14 cellular contexts compared by ENCODE assay signal in the genomic region with DNA sequence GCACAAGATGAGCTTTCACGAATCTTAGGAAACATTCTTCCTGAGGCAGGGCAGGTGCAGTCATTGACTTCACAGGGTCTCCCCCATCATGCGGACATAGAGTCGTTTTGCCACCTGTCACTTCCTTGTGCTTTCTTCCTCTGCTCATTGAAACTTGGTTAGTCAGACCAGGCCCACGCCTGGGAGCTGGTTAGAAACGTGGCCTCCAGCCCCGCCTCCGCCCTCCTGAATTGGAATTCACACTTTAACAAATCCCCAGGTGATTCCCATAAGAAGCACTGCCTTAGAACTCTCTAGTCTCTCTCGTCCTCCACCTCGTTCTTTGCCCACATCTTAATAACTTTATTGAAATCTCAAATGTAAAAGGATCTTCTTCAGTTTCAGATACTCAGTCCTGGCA.
DNase-seq lines count a peak whose midpoint lies in the region; ATAC-seq and TF ChIP-seq lines count a peak whose summit lies in the region.
"Had no signal": no experiment of that assay in that cellular context is flagged by ENCODE, and none has a peak within 500 bp of the region (broad histone marks: within the 10 kb centered on the region; RNA-seq: fewer than 3 reads in every experiment).

No MANE protein-coding gene starts in this region.

- peaks cover 5% of the 10 kb centered on the region for H3K9me1 ChIP-seq in IMR-90 (ENCODE audit: insufficient read depth, low read length)

- peak overlapping the region; percentile 63; the same call in 1 of the 2 replicates for H3K18ac ChIP-seq in IMR-90 (ENCODE audit: low read depth, low read length)

- no peaks in the 10 kb centered on the region for H3K36me3 ChIP-seq in IMR-90 (ENCODE audit: control insufficient read depth, insufficient read depth, low read length)
- H3K36me3 ChIP-seq in PC-3 (ENCODE audit: low read depth, low read length), result no peaks in the 10 kb centered on the region

- H3K9me3 ChIP-seq in IMR-90 (ENCODE audit: control insufficient read depth, insufficient read depth, low read length), result no peaks in the 10 kb centered on the region
- H3K9me3 ChIP-seq in PC-3 (ENCODE audit: low read length), result no peaks in the 10 kb centered on the region

- no peaks in the 10 kb centered on the region for H3K9me3 Mint-ChIP-seq in nephron progenitor cell

- no peak for TF ChIP-seq POLR2A in IMR-90 (IDR thresholded peaks at IDR 0.05; ENCODE audit: low read depth, low read length)

- intact Hi-C loops in IMR-90 (cut with micrococcal nuclease) (no loop called here), PC-3 (cut with micrococcal nuclease) (no loop called here)

- peak overlapping the region; percentile 32; the same call in 1 of the 2 replicates for H2BK120ac ChIP-seq in IMR-90 (ENCODE audit: low read depth, low read length)

- peaks cover 6% of the 10 kb centered on the region for H3F3A ChIP-seq in PC-3 (ENCODE audit: low read length, unreplicated experiment)

- POLR2A ChIA-PET in IMR-90 (lab: Charles Lee; ENCODE audit: unreplicated experiment) (no interaction called here), PC-3 (lab: Charles Lee; ENCODE audit: unreplicated experiment) (no interaction called here)

- H4K91ac ChIP-seq in IMR-90 (ENCODE audit: insufficient read depth, low read depth, low read length), result peak overlapping the region; percentile 52; the same call in 1 of the 2 replicates

- DNase-seq in IMR-90 (no peak), nephron progenitor cell (no peak), DMS 273 (lab: John Stamatoyannopoulos, UW; ENCODE audit: unreplicated experiment) (no peak), NCI-H146 (lab: John Stamatoyannopoulos, UW) (no peak), PC-3 (no peak)
- DNase-seq: C1 segment of cervical spinal cord; Calu3; CD4-positive, alpha-beta T cell; DMS79; GM23248; H7 had no signal

- dilution Hi-C loops in IMR-90 (cut with HindIII; ENCODE audit: low sequenced_read_pairs, unreplicated experiment), result no loop called here

- no peaks in the 10 kb centered on the region for H3K79me2 ChIP-seq in PC-3 (ENCODE audit: low read length)

- H3K4ac ChIP-seq in IMR-90 (ENCODE audit: low read depth, low read length), result peak overlapping the region; percentile 60

- no peak overlapping the region for H3K23ac ChIP-seq in IMR-90 (ENCODE audit: low read depth, low read length)

- H2BK5ac ChIP-seq in IMR-90 (ENCODE audit: low read depth, low read length, poor library complexity, severe bottlenecking), result peak overlapping the region; percentile 65

- H3K4me3 ChIP-seq in IMR-90 (ENCODE audit: insufficient read depth, low read depth, low read length) (no peak overlapping the region), PC-3 (ENCODE audit: low read length) (no peak overlapping the region)
- H3K4me3 ChIP-seq: GM23248 had no signal

- H3K4me3 Mint-ChIP-seq in nephron progenitor cell, result no peak overlapping the region
- H3K4me3 Mint-ChIP-seq: B cell; CD4-positive, alpha-beta T cell had no signal

- no peaks in the 10 kb centered on the region for H4K20me1 ChIP-seq in IMR-90 (ENCODE audit: insufficient read depth, low read length)
- no peaks in the 10 kb centered on the region for H4K20me1 ChIP-seq in PC-3 (ENCODE audit: low read length)

- no peaks in the 10 kb centered on the region for H3K27me3 ChIP-seq in IMR-90 (ENCODE audit: control insufficient read depth, insufficient read depth, low read length)
- H3K27me3 ChIP-seq in PC-3 (ENCODE audit: low read length), result no peaks in the 10 kb centered on the region

- WGBS in IMR-90 (ENCODE audit: extremely low coverage in 2 of 2, insufficient read length in 1 of 2), 2 experiments, result 90% methylated on average over 3 of the region's 9 CpGs; no CpG with 5 or more reads in 1 of the 2 experiments

- peak overlapping the region; percentile 30 for H3K27ac Mint-ChIP-seq in nephron progenitor cell
- H3K27ac Mint-ChIP-seq: B cell; CD4-positive, alpha-beta T cell had no signal

- H3K79me1 ChIP-seq in IMR-90 (ENCODE audit: low read depth in 1 of 2, low read length in 2 of 2), result no peaks in the 10 kb centered on the region

- no peak overlapping the region for H3K56ac ChIP-seq in IMR-90 (ENCODE audit: extremely low read depth, insufficient read depth, low read length)

- in situ Hi-C loops in IMR-90 (cut with MboI; ENCODE audit: low sequenced_read_pairs), result no loop called here

- TF ChIP-seq CTCF in IMR-90 (conservative IDR thresholded peaks at IDR 0.05; ENCODE audit: low read depth, low read length) (no peak), nephron progenitor cell (IDR thresholded peaks at IDR 0.05) (no peak), PC-3 (conservative IDR thresholded peaks at IDR 0.05; ENCODE audit: low read depth, low read length) (no peak)

- peak overlapping the region; percentile 39 to 57; a peak in 2 of 4 replicates for H4K8ac ChIP-seq in IMR-90 (ENCODE audit: low read depth in 2 of 2, low read length in 2 of 2)

- no peaks in the 10 kb centered on the region for H3K9me2 ChIP-seq in PC-3 (replicated peaks; ENCODE audit: low read length)

- H3K4me1 ChIP-seq in IMR-90 (ENCODE audit: control insufficient read depth, insufficient read depth, low read length) (peaks cover 11% of the 10 kb centered on the region), PC-3 (ENCODE audit: insufficient read depth, low read length) (peaks cover 29% of the 10 kb centered on the region)

- no peak overlapping the region for H2AK9ac ChIP-seq in IMR-90 (replicated peaks; ENCODE audit: low read depth, low read length, poor library complexity)

- peak overlapping the region; percentile 47; the same call in 1 of the 2 replicates for H4K5ac ChIP-seq in IMR-90 (ENCODE audit: low read depth, low read length)

- H3K27ac ChIP-seq in IMR-90 (ENCODE audit: insufficient read depth, low read length) (no peak overlapping the region), PC-3 (ENCODE audit: low read length) (no peak overlapping the region)
- H3K27ac ChIP-seq: GM23248 had no signal

- BruUV-seq in IMR-90 (replicated peaks; lab: Mats Ljungman, UMichigan) (no TSS peak), PC-3 (replicated peaks; lab: Mats Ljungman, UMichigan) (no TSS peak)

- peaks cover 41% of the 10 kb centered on the region for H3K4me1 Mint-ChIP-seq in nephron progenitor cell
- H3K4me1 Mint-ChIP-seq: B cell had no signal

- CTCF ChIA-PET in IMR-90 (lab: Yijun Ruan, JAX) (no interaction called here), PC-3 (lab: Charles Lee) (no interaction called here)

- H3K36me3 Mint-ChIP-seq in nephron progenitor cell (ENCODE audit: low read depth), result no peaks in the 10 kb centered on the region

- H3K9ac ChIP-seq in IMR-90 (ENCODE audit: low read depth, low read length) (no peak overlapping the region), PC-3 (ENCODE audit: low read length) (no peak overlapping the region)
- H3K9ac ChIP-seq: GM23248 had no signal

- peak overlapping the region; percentile 82 for H2BK15ac ChIP-seq in IMR-90 (ENCODE audit: low read depth, low read length)

- peak overlapping the region; percentile 17; the same call in 1 of the 2 replicates for H2AK5ac ChIP-seq in IMR-90 (ENCODE audit: low read depth, low read length)

- H2BK20ac ChIP-seq in IMR-90 (ENCODE audit: low read depth, low read length), result peak overlapping the region; percentile 78; the same call in 1 of the 2 replicates

- H3K4me2 ChIP-seq in IMR-90 (ENCODE audit: low read depth, low read length) (no peak overlapping the region), PC-3 (ENCODE audit: low read length) (no peak overlapping the region)

- no peak for ATAC-seq in IMR-90 (ENCODE audit: low read depth)
- ATAC-seq in esophagus mucosa, result peak; percentile 43
- no peak for ATAC-seq in GM21390 (IDR thresholded peaks at IDR 0.05; ENCODE audit: unreplicated experiment)
- ATAC-seq in PC-3, result no peak

- no peak overlapping the region for H2AFZ ChIP-seq in IMR-90 (replicated peaks; ENCODE audit: low read length, poor library complexity)
- H2AFZ ChIP-seq in PC-3 (ENCODE audit: low read length), result no peak overlapping the region
- H2AFZ ChIP-seq: GM23248 had no signal

- peaks cover 3% of the 10 kb centered on the region for H3K27me3 Mint-ChIP-seq in nephron progenitor cell (ENCODE audit: low read depth, poor library complexity)
- H3K27me3 Mint-ChIP-seq: B cell; CD4-positive, alpha-beta T cell had no signal

- no peak for TF ChIP-seq RAD21 in IMR-90 (IDR thresholded peaks at IDR 0.05; ENCODE audit: low read length)

- peak overlapping the region; percentile 54; the same call in 1 of the 2 replicates for H3K14ac ChIP-seq in IMR-90 (replicated peaks; ENCODE audit: low read depth, low read length)

TF ChIP-seq in IMR-90, 13 proteins besides CTCF, POLR2A, EP300 and RAD21:
- TF ChIP-seq BHLHE40 (IDR thresholded peaks at IDR 0.05; ENCODE audit: low read depth, low read length) (no peak), MAZ (IDR thresholded peaks at IDR 0.05; ENCODE audit: borderline replicate concordance, low read depth, low read length) (no peak), CEBPB (IDR thresholded peaks at IDR 0.05; ENCODE audit: low read depth, low read length) (no peak), RCOR1 (IDR thresholded peaks at IDR 0.05; ENCODE audit: insufficient replicate concordance, low read length) (no peak), CHD1 (IDR thresholded peaks at IDR 0.05; ENCODE audit: low read depth, low read length) (no peak), MAFK (IDR thresholded peaks at IDR 0.05; ENCODE audit: low read depth, low read length) (no peak), RFX5 (IDR thresholded peaks at IDR 0.05; ENCODE audit: low read depth, low read length) (no peak)
- TF ChIP-seq, protein P1, sequence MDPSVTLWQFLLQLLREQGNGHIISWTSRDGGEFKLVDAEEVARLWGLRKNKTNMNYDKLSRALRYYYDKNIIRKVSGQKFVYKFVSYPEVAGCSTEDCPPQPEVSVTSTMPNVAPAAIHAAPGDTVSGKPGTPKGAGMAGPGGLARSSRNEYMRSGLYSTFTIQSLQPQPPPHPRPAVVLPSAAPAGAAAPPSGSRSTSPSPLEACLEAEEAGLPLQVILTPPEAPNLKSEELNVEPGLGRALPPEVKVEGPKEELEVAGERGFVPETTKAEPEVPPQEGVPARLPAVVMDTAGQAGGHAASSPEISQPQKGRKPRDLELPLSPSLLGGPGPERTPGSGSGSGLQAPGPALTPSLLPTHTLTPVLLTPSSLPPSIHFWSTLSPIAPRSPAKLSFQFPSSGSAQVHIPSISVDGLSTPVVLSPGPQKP (IDR thresholded peaks at IDR 0.05; ENCODE audit: borderline replicate concordance, low read depth, low read length), result no peak
TF ChIP-seq in IMR-90: peak in this region for 0.
